Comparison of ENCODE assay signal across 9 cellular contexts in the genomic region with DNA sequence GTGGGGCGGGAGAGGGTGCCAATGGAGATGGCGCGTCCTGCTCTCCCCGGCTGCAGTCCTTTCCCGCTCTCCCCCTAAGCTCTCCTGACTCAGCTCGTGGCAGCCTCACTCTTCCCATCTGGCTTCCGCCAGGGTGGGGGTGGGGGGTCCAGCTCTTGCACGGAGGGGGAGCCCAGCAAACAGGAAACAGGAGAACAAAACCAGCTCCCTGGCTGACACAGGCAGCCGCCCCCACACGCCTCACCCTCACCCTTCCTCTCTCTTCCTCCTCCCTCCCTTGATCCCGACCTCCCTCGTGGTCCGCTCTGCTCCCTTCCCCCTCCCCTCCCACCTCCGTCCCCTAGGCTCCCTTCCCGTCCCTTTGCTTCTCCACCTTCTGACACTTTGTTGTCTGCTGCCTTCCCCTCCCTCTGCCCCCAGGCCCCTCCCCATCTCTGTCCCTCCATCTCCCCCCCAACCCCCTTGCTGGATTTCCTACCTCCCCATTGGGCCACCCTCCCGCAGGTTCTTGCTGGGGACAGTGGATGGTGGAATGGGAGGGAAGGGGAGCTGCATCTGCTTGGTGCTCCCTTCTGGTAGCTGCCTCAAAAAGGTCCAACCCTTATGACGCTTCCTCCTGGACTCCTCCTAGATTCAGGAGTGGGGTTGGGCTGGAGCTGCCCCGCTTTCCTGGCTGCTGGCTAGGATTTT. TPM values are rescaled to one million over a fixed set of nuclear protein-coding genes. Genes with fewer than 3 reads are reported as not detected.
DNase-seq lines count a peak whose midpoint lies in the region; ATAC-seq and TF ChIP-seq lines count a peak whose summit lies in the region.
"Had no signal": no experiment of that assay in that cellular context is flagged by ENCODE, and none has a peak within 500 bp of the region (broad histone marks: within the 10 kb centered on the region; RNA-seq: fewer than 3 reads in every experiment).

No MANE protein-coding gene starts in this region.

- ATAC-seq in HG03108 (IDR thresholded peaks at IDR 0.05; ENCODE audit: unreplicated experiment) = no peak

- DNase-seq in DMS 273 treated with DMSO at 0.1 percent for 48 hours (lab: John Stamatoyannopoulos, UW) = peak; percentile 73
- DNase-seq in SJCRH30 = peak; percentile 68 to 72
- DNase-seq in fibroblast of peridontal ligament (ENCODE audit: extremely low read depth) = peak; percentile 62
- no peak for DNase-seq in osteocyte (ENCODE audit: extremely low spot score, unreplicated experiment)
- no peak for DNase-seq in lower leg skin (ENCODE audit: low spot score in 2 of 2)
- no peak for DNase-seq in NCI-H2081 (lab: John Stamatoyannopoulos, UW)
- DNase-seq in activated CD4-positive, alpha-beta T cell treated with anti-CD3 and anti-CD28 coated beads, Interleukin-2, amount 10 ng/mL, durations not matched to agents 24 days and 14 days = no peak
- DNase-seq: NCI-H526 treated with DMSO at 0.1 percent for 48 hours had no signal

- H3K4me3 ChIP-seq in SJCRH30 = peak overlapping the region; percentile 49
- no peak overlapping the region for H3K4me3 ChIP-seq in lower leg skin (ENCODE audit: low read depth, poor library complexity, severe bottlenecking)

- TF ChIP-seq CTCF in osteocyte (IDR thresholded peaks at IDR 0.05) = no peak
- no peak for TF ChIP-seq CTCF in lower leg skin (IDR thresholded peaks at IDR 0.05)

- H3K4me3 Mint-ChIP-seq in osteocyte (ENCODE audit: unreplicated experiment) = peak overlapping the region; percentile 80
- H3K4me3 Mint-ChIP-seq in activated CD4-positive, alpha-beta T cell treated with anti-CD3 and anti-CD28 coated beads, Interleukin-2, amount 10 ng/mL, durations not matched to agents 24 days and 14 days = no peak overlapping the region

- no peaks in the 10 kb centered on the region for H3K9me3 ChIP-seq in SJCRH30 (replicated peaks)

- H3K36me3 Mint-ChIP-seq in osteocyte (ENCODE audit: unreplicated experiment) = no peaks in the 10 kb centered on the region
- no peaks in the 10 kb centered on the region for H3K36me3 Mint-ChIP-seq in activated CD4-positive, alpha-beta T cell treated with anti-CD3 and anti-CD28 coated beads, Interleukin-2, amount 10 ng/mL, durations not matched to agents 24 days and 14 days (ENCODE audit: low read depth)

- H3K9me3 Mint-ChIP-seq in osteocyte (ENCODE audit: unreplicated experiment) = no peaks in the 10 kb centered on the region
- H3K9me3 Mint-ChIP-seq in activated CD4-positive, alpha-beta T cell treated with anti-CD3 and anti-CD28 coated beads, Interleukin-2, amount 10 ng/mL, durations not matched to agents 24 days and 14 days = no peaks in the 10 kb centered on the region

- intact Hi-C loops in lower leg skin (cut with DNase I; ENCODE audit: low total_unique reads) = no loop called here
- intact Hi-C loops in activated CD4-positive, alpha-beta T cell treated with anti-CD3 and anti-CD28 coated beads, Interleukin-2, amount 10 ng/mL, durations not matched to agents 24 days and 14 days (cut with micrococcal nuclease) = no loop called here

- H3K27ac Mint-ChIP-seq in osteocyte (ENCODE audit: unreplicated experiment) = peak overlapping the region; percentile 94
- no peak overlapping the region for H3K27ac Mint-ChIP-seq in activated CD4-positive, alpha-beta T cell treated with anti-CD3 and anti-CD28 coated beads, Interleukin-2, amount 10 ng/mL, durations not matched to agents 24 days and 14 days

- no peaks in the 10 kb centered on the region for H3K36me3 ChIP-seq in SJCRH30

- peaks cover 87% of the 10 kb centered on the region for H3K4me1 Mint-ChIP-seq in osteocyte (ENCODE audit: unreplicated experiment)
- H3K4me1 Mint-ChIP-seq in activated CD4-positive, alpha-beta T cell treated with anti-CD3 and anti-CD28 coated beads, Interleukin-2, amount 10 ng/mL, durations not matched to agents 24 days and 14 days = peaks cover 5% of the 10 kb centered on the region

- WGBS in lower leg skin, 2 donors = 44 to 52% methylated on average over 18 of the region's 18 CpGs

- H3K27ac ChIP-seq in SJCRH30 = peak overlapping the region; percentile 74

- TF ChIP-seq POLR2A in lower leg skin (IDR thresholded peaks at IDR 0.05) = no peak

- peaks cover 62% of the 10 kb centered on the region for H3K4me1 ChIP-seq in SJCRH30

- H3K27me3 Mint-ChIP-seq in osteocyte (ENCODE audit: unreplicated experiment) = no peaks in the 10 kb centered on the region
- H3K27me3 Mint-ChIP-seq in activated CD4-positive, alpha-beta T cell treated with anti-CD3 and anti-CD28 coated beads, Interleukin-2, amount 10 ng/mL, durations not matched to agents 24 days and 14 days = peaks cover 41% of the 10 kb centered on the region

- H3K27me3 ChIP-seq in SJCRH30 = no peaks in the 10 kb centered on the region

RNA-seq across cellular contexts. Expression of a gene that starts 23.7 kb away (rescaled TPM):
- total RNA-seq in SJCRH30 (2014; rRNA removed; shearing (Covaris generic)) = 35.7 and 37.9 TPM in 2 replicates
- total RNA-seq in osteocyte = 165 and 177 TPM in 2 replicates
- 100 to 1,000 TPM; 127 to 201 (median 149) TPM for total RNA-seq in lower leg skin
- 0.19 and 0.61 TPM in 2 replicates for total RNA-seq in activated CD4-positive, alpha-beta T cell treated with anti-CD3 and anti-CD28 coated beads, Interleukin-2, amount 10 ng/mL, durations not matched to agents 24 days and 14 days

Comparison
In these comparisons a context has a peak if more than half of its experiments do, and no peak if none do; other contexts are left out.
1. DNase-seq: peak in DMS 273 treated with DMSO at 0.1 percent for 48 hours (single experiment), SJCRH30 (2 of 2) and fibroblast of peridontal ligament (single experiment); none in osteocyte (single experiment), lower leg skin (0 of 2), NCI-H2081 (0 of 2) and activated CD4-positive, alpha-beta T cell treated with anti-CD3 and anti-CD28 coated beads, Interleukin-2, amount 10 ng/mL, durations not matched to agents 24 days and 14 days (single experiment).
2. RNA of a gene that starts 23.7 kb away (total RNA-seq): 165 to 177 TPM in osteocyte, 127 to 201 TPM in lower leg skin and 35.7 to 37.9 TPM in SJCRH30; 0.19 to 0.61 TPM in activated CD4-positive, alpha-beta T cell treated with anti-CD3 and anti-CD28 coated beads, Interleukin-2, amount 10 ng/mL, durations not matched to agents 24 days and 14 days; every median in the first group is over 10 times any median in the second.